36 cellular contexts compared by ENCODE assay signal in the genomic region with DNA sequence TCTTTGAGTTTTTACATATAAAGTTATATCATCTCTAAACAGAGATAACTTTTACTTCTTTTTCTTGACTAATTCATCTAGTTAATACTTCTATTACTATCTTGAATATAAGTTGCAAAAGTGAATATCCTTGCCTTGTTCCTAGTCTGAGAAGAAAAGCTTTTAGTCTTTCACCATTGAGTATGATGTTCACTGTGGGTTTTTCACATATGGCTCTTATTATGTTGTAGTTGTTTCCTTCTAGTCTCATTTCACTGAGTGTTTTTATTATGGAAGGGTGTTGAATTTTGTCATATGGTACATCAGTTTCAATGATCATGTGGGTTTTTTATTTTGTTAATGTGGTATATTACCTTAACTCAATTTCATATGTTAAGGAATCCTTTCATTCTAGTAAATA.
"Had no signal": no experiment of that assay in that cellular context is flagged by ENCODE, and none has a peak within 500 bp of the region (broad histone marks: within the 10 kb centered on the region; RNA-seq: fewer than 3 reads in every experiment).

No MANE protein-coding gene starts in this region.

- H3K27ac ChIP-seq: adrenal gland, body of pancreas, brain microvascular endothelial cell, breast epithelium, WERI-Rb-1 had no signal

- H3K4me3 Mint-ChIP-seq: activated CD4-positive, alpha-beta memory T cell treated with anti-CD3 and anti-CD28 coated beads, Interleukin-2, amount 10 ng/mL, durations not matched to agents 7 days and 5 days; activated CD4-positive, alpha-beta T cell treated with anti-CD3 and anti-CD28 coated beads for 36 hours; activated CD4-positive, alpha-beta T cell treated with anti-CD3 and anti-CD28 coated beads, Interleukin-2, amount 10 ng/mL, durations not matched to agents 7 days and 5 days; activated CD8-positive, alpha-beta memory T cell treated with anti-CD3 and anti-CD28 coated beads, Interleukin-2, amount 10 ng/mL, durations not matched to agents 7 days and 5 days; activated CD8-positive, alpha-beta T cell treated with anti-CD3 and anti-CD28 coated beads, Interleukin-2, amount 10 ng/mL, durations not matched to agents 7 days and 5 days; activated naive CD4-positive, alpha-beta T cell treated with anti-CD3 and anti-CD28 coated beads, Interleukin-2, amount 10 ng/mL, durations not matched to agents 7 days and 5 days; activated naive CD4-positive, alpha-beta T cell treated with anti-CD3 and anti-CD28 coated beads, Interleukin-2, amount 50 U/mL, for 24 hours; activated naive CD8-positive, alpha-beta T cell; activated naive CD8-positive, alpha-beta T cell treated with anti-CD3 and anti-CD28 coated beads, Interleukin-2, amount 10 ng/mL, durations not matched to agents 7 days and 5 days; activated naive CD8-positive, alpha-beta T cell treated with anti-CD3 and anti-CD28 coated beads, Interleukin-2, amount 50 U/mL, for 24 hours; activated T-cell treated with anti-CD3 and anti-CD28 coated beads, Interleukin-2, amount 50 U/mL, for 24 hours; T-cell; T-helper 2 cell treated with Interferon-gamma antibody and Interleukin-4, amounts not matched to agents 5 μg/mL and 100 μg/mL, for 36 hours; WTC11 had no signal

- H3K9me3 Mint-ChIP-seq: activated CD4-positive, alpha-beta T cell treated with anti-CD3 and anti-CD28 coated beads, Interleukin-2, amount 10 ng/mL, durations not matched to agents 7 days and 5 days; activated naive CD4-positive, alpha-beta T cell treated with anti-CD3 and anti-CD28 coated beads, Interleukin-2, amount 10 ng/mL, durations not matched to agents 7 days and 5 days; activated naive CD8-positive, alpha-beta T cell treated with anti-CD3 and anti-CD28 coated beads, Interleukin-2, amount 10 ng/mL, durations not matched to agents 7 days and 5 days; activated naive CD8-positive, alpha-beta T cell treated with anti-CD3 and anti-CD28 coated beads, Interleukin-2, amount 50 U/mL, for 24 hours; activated T-helper 2 cell treated with anti-CD3 and anti-CD28 coated beads, Interferon-gamma antibody, Interleukin-2, Interleukin-4, amounts not matched to agents 10 μg/mL and 5 μg/mL and 100 μg/mL, durations not matched to agents 14 hours and 24 hours and 36 hours had no signal

- H3K4me1 ChIP-seq: adrenal gland, body of pancreas, breast epithelium had no signal

- H3K4me3 ChIP-seq: adrenal gland, body of pancreas, breast epithelium had no signal

- H3K27me3 ChIP-seq: adrenal gland, body of pancreas, brain microvascular endothelial cell, breast epithelium had no signal

- H3K4me1 Mint-ChIP-seq: activated CD4-positive, alpha-beta memory T cell treated with anti-CD3 and anti-CD28 coated beads, Interleukin-2, amount 10 ng/mL, durations not matched to agents 7 days and 5 days; activated CD4-positive, alpha-beta T cell treated with anti-CD3 and anti-CD28 coated beads for 36 hours; activated CD4-positive, alpha-beta T cell treated with anti-CD3 and anti-CD28 coated beads, Interleukin-2, amount 10 ng/mL, durations not matched to agents 7 days and 5 days; activated CD8-positive, alpha-beta memory T cell treated with anti-CD3 and anti-CD28 coated beads, Interleukin-2, amount 10 ng/mL, durations not matched to agents 7 days and 5 days; activated naive CD4-positive, alpha-beta T cell treated with anti-CD3 and anti-CD28 coated beads, Interleukin-2, amount 10 ng/mL, durations not matched to agents 7 days and 5 days; activated naive CD4-positive, alpha-beta T cell treated with anti-CD3 and anti-CD28 coated beads, Interleukin-2, amount 50 U/mL, for 24 hours; activated naive CD8-positive, alpha-beta T cell treated with anti-CD3 and anti-CD28 coated beads, Interleukin-2, amount 10 ng/mL, durations not matched to agents 7 days and 5 days; activated naive CD8-positive, alpha-beta T cell treated with anti-CD3 and anti-CD28 coated beads, Interleukin-2, amount 50 U/mL, for 24 hours; T-cell; WTC11 had no signal

- H3K36me3 Mint-ChIP-seq: activated CD8-positive, alpha-beta memory T cell treated with anti-CD3 and anti-CD28 coated beads, Interleukin-2, amount 10 ng/mL, durations not matched to agents 7 days and 5 days; activated naive CD4-positive, alpha-beta T cell treated with anti-CD3 and anti-CD28 coated beads, Interleukin-2, amount 10 ng/mL, durations not matched to agents 7 days and 5 days; activated naive CD4-positive, alpha-beta T cell treated with anti-CD3 and anti-CD28 coated beads, Interleukin-2, amount 50 U/mL, for 24 hours; activated naive CD8-positive, alpha-beta T cell; activated naive CD8-positive, alpha-beta T cell treated with anti-CD3 and anti-CD28 coated beads, Interleukin-2, amount 10 ng/mL, durations not matched to agents 7 days and 5 days; T-cell; WTC11 had no signal

- H3K27me3 Mint-ChIP-seq: activated CD4-positive, alpha-beta memory T cell treated with anti-CD3 and anti-CD28 coated beads, Interleukin-2, amount 10 ng/mL, durations not matched to agents 7 days and 5 days; activated CD4-positive, alpha-beta T cell treated with anti-CD3 and anti-CD28 coated beads for 36 hours; activated CD4-positive, alpha-beta T cell treated with anti-CD3 and anti-CD28 coated beads, Interleukin-2, amount 10 ng/mL, durations not matched to agents 7 days and 5 days; activated CD8-positive, alpha-beta memory T cell treated with anti-CD3 and anti-CD28 coated beads, Interleukin-2, amount 10 ng/mL, durations not matched to agents 7 days and 5 days; activated naive CD4-positive, alpha-beta T cell treated with anti-CD3 and anti-CD28 coated beads, Interleukin-2, amount 10 ng/mL, durations not matched to agents 7 days and 5 days; activated naive CD4-positive, alpha-beta T cell treated with anti-CD3 and anti-CD28 coated beads, Interleukin-2, amount 50 U/mL, for 24 hours; activated naive CD8-positive, alpha-beta T cell; activated naive CD8-positive, alpha-beta T cell treated with anti-CD3 and anti-CD28 coated beads, Interleukin-2, amount 10 ng/mL, durations not matched to agents 7 days and 5 days; activated naive CD8-positive, alpha-beta T cell treated with anti-CD3 and anti-CD28 coated beads, Interleukin-2, amount 50 U/mL, for 24 hours; activated T-cell treated with anti-CD3 and anti-CD28 coated beads, Interleukin-2, amount 50 U/mL, for 24 hours; T-cell had no signal

- ATAC-seq: activated CD4-positive, alpha-beta T cell treated with anti-CD3 and anti-CD28 coated beads for 36 hours; activated CD4-positive, CD25-positive, alpha-beta regulatory T cell treated with anti-CD3 and anti-CD28 coated beads, Interleukin-2, amount 50 U/mL, for 24 hours; activated CD8-positive, alpha-beta memory T cell treated with anti-CD3 and anti-CD28 coated beads, Interleukin-2, amount 10 ng/mL, durations not matched to agents 7 days and 5 days; activated CD8-positive, alpha-beta T cell treated with anti-CD3 and anti-CD28 coated beads, Interleukin-2, amount 10 ng/mL, durations not matched to agents 7 days and 5 days; activated naive CD8-positive, alpha-beta T cell treated with anti-CD3 and anti-CD28 coated beads, Interleukin-2, amount 50 U/mL, for 24 hours; body of pancreas; T-cell; WTC11 had no signal

- H3K27ac Mint-ChIP-seq: activated CD4-positive, alpha-beta memory T cell treated with anti-CD3 and anti-CD28 coated beads, Interleukin-2, amount 10 ng/mL, durations not matched to agents 7 days and 5 days; activated CD4-positive, alpha-beta T cell treated with anti-CD3 and anti-CD28 coated beads for 36 hours; activated CD4-positive, alpha-beta T cell treated with anti-CD3 and anti-CD28 coated beads, Interleukin-2, amount 10 ng/mL, durations not matched to agents 7 days and 5 days; activated CD8-positive, alpha-beta memory T cell treated with anti-CD3 and anti-CD28 coated beads, Interleukin-2, amount 10 ng/mL, durations not matched to agents 7 days and 5 days; activated CD8-positive, alpha-beta T cell treated with anti-CD3 and anti-CD28 coated beads, Interleukin-2, amount 10 ng/mL, durations not matched to agents 7 days and 5 days; activated naive CD4-positive, alpha-beta T cell treated with anti-CD3 and anti-CD28 coated beads, Interleukin-2, amount 10 ng/mL, durations not matched to agents 7 days and 5 days; activated naive CD4-positive, alpha-beta T cell treated with anti-CD3 and anti-CD28 coated beads, Interleukin-2, amount 50 U/mL, for 24 hours; activated naive CD8-positive, alpha-beta T cell; activated naive CD8-positive, alpha-beta T cell treated with anti-CD3 and anti-CD28 coated beads, Interleukin-2, amount 10 ng/mL, durations not matched to agents 7 days and 5 days; activated naive CD8-positive, alpha-beta T cell treated with anti-CD3 and anti-CD28 coated beads, Interleukin-2, amount 50 U/mL, for 24 hours; activated T-cell treated with anti-CD3 and anti-CD28 coated beads, Interleukin-2, amount 50 U/mL, for 24 hours; activated T-helper 2 cell treated with anti-CD3 and anti-CD28 coated beads, Interferon-gamma antibody, Interleukin-2, Interleukin-4, amounts not matched to agents 10 μg/mL and 5 μg/mL and 100 μg/mL, durations not matched to agents 14 hours and 24 hours and 36 hours; T-cell; T-helper 2 cell treated with Interferon-gamma antibody and Interleukin-4, amounts not matched to agents 5 μg/mL and 100 μg/mL, for 36 hours; WTC11 had no signal

- DNase-seq: activated CD4-positive, alpha-beta memory T cell treated with anti-CD3 and anti-CD28 coated beads, Interleukin-2, amount 10 ng/mL, durations not matched to agents 7 days and 5 days; activated CD4-positive, alpha-beta T cell treated with anti-CD3 and anti-CD28 coated beads for 1 hour; activated CD4-positive, alpha-beta T cell treated with anti-CD3 and anti-CD28 coated beads for 36 hours; activated CD4-positive, alpha-beta T cell treated with anti-CD3 and anti-CD28 coated beads for 48 hours; activated CD4-positive, alpha-beta T cell treated with anti-CD3 and anti-CD28 coated beads, Interleukin-2, amount 10 ng/mL, durations not matched to agents 7 days and 5 days; activated CD4-positive, alpha-beta T cell treated with anti-CD3 and anti-CD28 coated beads, Interleukin-2, amount 50 U/mL, for 48 hours; activated CD4-positive, CD25-positive, alpha-beta regulatory T cell; activated CD8-positive, alpha-beta memory T cell treated with anti-CD3 and anti-CD28 coated beads for 24 hours; activated CD8-positive, alpha-beta memory T cell treated with anti-CD3 and anti-CD28 coated beads, Interleukin-2, amount 10 ng/mL, durations not matched to agents 7 days and 5 days; activated CD8-positive, alpha-beta memory T cell treated with anti-CD3 and anti-CD28 coated beads, Interleukin-2, amount 50 U/mL, for 48 hours; activated CD8-positive, alpha-beta T cell treated with anti-CD3 and anti-CD28 coated beads, Interleukin-2, amount 10 ng/mL, durations not matched to agents 7 days and 5 days; activated effector memory CD4-positive, alpha-beta T cell treated with Interleukin-2 at 50 U/mL for 16 hours; activated gamma-delta T cell; activated naive CD4-positive, alpha-beta T cell treated with anti-CD3 and anti-CD28 coated beads, Interleukin-2, amount 10 ng/mL, durations not matched to agents 7 days and 5 days; activated naive CD4-positive, alpha-beta T cell treated with Interleukin-2 at 50 U/mL for 16 hours; activated naive CD8-positive, alpha-beta T cell treated with anti-CD3 and anti-CD28 coated beads, Interleukin-2, amount 10 ng/mL, durations not matched to agents 7 days and 5 days; activated naive CD8-positive, alpha-beta T cell treated with anti-CD3 and anti-CD28 coated beads, Interleukin-2, amount 50 U/mL, for 24 hours; activated T-cell treated with anti-CD3 and anti-CD28 coated beads, Interleukin-2, amount 50 U/mL, for 24 hours; activated T-cell treated with anti-CD3 and anti-CD28 coated beads, Interleukin-2, amount 50 U/mL, for 48 hours; adrenal gland; amniotic stem cell; aorta; body of pancreas; brain microvascular endothelial cell; central memory CD4-positive, alpha-beta T cell; T-cell; T-helper 2 cell; T-helper 9 cell; WERI-Rb-1 had no signal

- H3K36me3 ChIP-seq: adrenal gland, brain microvascular endothelial cell, breast epithelium, WERI-Rb-1 had no signal
